18 cellular contexts compared by ENCODE assay signal in genomic region chr11:69415411-69416122, GRCh38.
DNase-seq lines count a peak whose midpoint lies in the region; ATAC-seq, FAIRE-seq and TF ChIP-seq lines count a peak whose summit lies in the region.
"Had no signal": no experiment of that assay in that cellular context is flagged by ENCODE, and none has a peak within 500 bp of the region (broad histone marks: within the 10 kb centered on the region; RNA-seq: fewer than 3 reads in every experiment).

No MANE protein-coding gene starts in this region.

- H3K36me3 ChIP-seq in left ventricle myocardium inferior (no peaks in the 10 kb centered on the region), H1 (ENCODE audit: control insufficient read depth in 2 of 4, insufficient read depth in 4 of 4, low read length in 3 of 4) (no peaks in the 10 kb centered on the region), osteoblast (ENCODE audit: insufficient read depth, low read length) (no peaks in the 10 kb centered on the region), HAP-1 (replicated peaks) (no peaks in the 10 kb centered on the region)

- DNase-seq in left ventricle myocardium inferior, result no peak
- DNase-seq in left cardiac atrium, result no peak
- DNase-seq in H1 (ENCODE audit: low read depth in 1 of 2, low spot score in 2 of 2), result no peak
- peak; percentile 65 for DNase-seq in osteoblast (ENCODE audit: insufficient read length, low spot score, missing footprints)
- no peak for DNase-seq in stimulated activated CD4-positive, alpha-beta T cell treated with anti-CD3 and anti-CD28 coated beads, Interleukin-4, amount 100 ng/mL, for 24 hours
- no peak for DNase-seq in HAP-1 (ENCODE audit: low spot score in 2 of 2)
- DNase-seq in NCI-H2227 treated with DMSO at 0.1 percent for 48 hours (lab: John Stamatoyannopoulos, UW), result no peak
- DNase-seq: CD8-positive, alpha-beta memory T cell; DMS79; Karpas-422; MM.1S; NCI-H1092 treated with DMSO at 0.1 percent for 48 hours; NCI-H2081 treated with DMSO at 0.1 percent for 48 hours; NCI-H510A treated with DMSO at 0.1 percent for 48 hours; PC-9 had no signal

- peak overlapping the region; percentile 16 for H3K14ac ChIP-seq in H1 (ENCODE audit: insufficient read length)

- H2BK20ac ChIP-seq in H1 (ENCODE audit: low read length), result no peak overlapping the region

- peak overlapping the region; percentile 72; the same call in 1 of the 2 replicates for H2BK15ac ChIP-seq in H1 (ENCODE audit: low read length)

- H3K23ac ChIP-seq in H1 (ENCODE audit: insufficient read length), result no peak overlapping the region

- no peaks in the 10 kb centered on the region for H3K23me2 ChIP-seq in H1 (ENCODE audit: low read depth, low read length)

- H3K9ac ChIP-seq in H1 (replicated peaks in 1 of 4; ENCODE audit: extremely low read depth in 1 of 4, low read depth in 3 of 4, low read length in 3 of 4), result no peak overlapping the region

- H2BK12ac ChIP-seq in H1 (ENCODE audit: low read depth, low read length), result no peak overlapping the region

- H3K79me2 ChIP-seq in H1 (ENCODE audit: control insufficient read depth in 1 of 2, insufficient read depth in 2 of 2, low read length in 2 of 2) (no peaks in the 10 kb centered on the region), osteoblast (ENCODE audit: insufficient read depth, low read length) (no peaks in the 10 kb centered on the region)

- no peak overlapping the region for H4K5ac ChIP-seq in H1 (ENCODE audit: insufficient read length, low read depth, low read length)

- TF ChIP-seq CTCF in left ventricle myocardium inferior (IDR thresholded peaks at IDR 0.05; ENCODE audit: borderline replicate concordance) (no peak), H1 (IDR thresholded peaks at IDR 0.05; ENCODE audit: control extremely low read depth in 1 of 3, insufficient read depth in 1 of 3, low read depth in 1 of 3, low read length in 3 of 3) (no peak), osteoblast (IDR thresholded peaks at IDR 0.05; ENCODE audit: extremely low read depth, low read depth, low read length) (no peak)

- 88% methylated on average over 11 of the region's 12 CpGs; no CpG with 5 or more reads in 1 of the 2 experiments for WGBS in H1 (ENCODE audit: extremely low coverage in 1 of 2, insufficient coverage in 1 of 2, insufficient read length in 1 of 2, insufficient replicate concordance in 2 of 2, low coverage in 1 of 2, low lambda C conversion rate in 2 of 2, missing lambda C conversion rate in 1 of 2), 2 experiments

- peak overlapping the region; percentile 41; the same call in 1 of the 2 replicates for H4K8ac ChIP-seq in H1 (ENCODE audit: extremely low read depth, insufficient read depth, low read length)

- FAIRE-seq in H1 (lab: Jason Lieb, UNC), result no peak
- FAIRE-seq: D721Med had no signal

- no peak for TF ChIP-seq EP300 in H1 (IDR thresholded peaks at IDR 0.05; ENCODE audit: borderline replicate concordance in 1 of 2, low read depth in 2 of 2, low read length in 2 of 2)

- no peak overlapping the region for H3K4me3 ChIP-seq in left ventricle myocardium inferior
- H3K4me3 ChIP-seq in H1 (ENCODE audit: extremely low read depth in 1 of 4, insufficient read depth in 2 of 4, low read depth in 3 of 4, low read length in 4 of 4), result no peak overlapping the region
- no peak overlapping the region for H3K4me3 ChIP-seq in osteoblast (ENCODE audit: insufficient read depth, low read length)
- H3K4me3 ChIP-seq in HAP-1, result no peak overlapping the region
- H3K4me3 ChIP-seq: GM23338, PC-9 had no signal

- no peak overlapping the region for H3K56ac ChIP-seq in H1 (replicated peaks; ENCODE audit: insufficient read length, low read depth, low read length)

- H2AFZ ChIP-seq in H1 (ENCODE audit: low read length) (no peak overlapping the region), osteoblast (ENCODE audit: low read length) (no peak overlapping the region)
- H2AFZ ChIP-seq: GM23338, PC-9 had no signal

- CTCF ChIA-PET in H1 (lab: Charles Lee; ENCODE audit: partially characterized antibody), result interaction anchor here (0.7 kb wide), 2 partner anchors 22 to 247 kb away, joined by 3 to 4 read pairs; no protein-coding TSS in a partner anchor

- POLR2A ChIA-PET in H1 (lab: Charles Lee; ENCODE audit: partially characterized antibody), result no interaction called here

- ATAC-seq in left cardiac atrium (no peak), GM21723 (IDR thresholded peaks at IDR 0.05; ENCODE audit: unreplicated experiment) (no peak)
- ATAC-seq: GM23338 had no signal

- no peaks in the 10 kb centered on the region for H3K79me1 ChIP-seq in H1 (ENCODE audit: low read depth, low read length)

- H3K18ac ChIP-seq in H1 (ENCODE audit: extremely low read depth, low read length), result no peak overlapping the region

- TF ChIP-seq POLR2A in H1 (IDR thresholded peaks at IDR 0.05; ENCODE audit: control extremely low read depth in 1 of 2, low read depth in 2 of 2, low read length in 2 of 2), result no peak

- H4K20me1 ChIP-seq in H1 (replicated peaks in 1 of 2; ENCODE audit: control insufficient read depth in 1 of 2, insufficient read depth in 2 of 2, low read length in 2 of 2) (no peaks in the 10 kb centered on the region), osteoblast (ENCODE audit: insufficient read depth, low read length) (no peaks in the 10 kb centered on the region)

- intact Hi-C loops in left ventricle myocardium inferior (cut with micrococcal nuclease), result no loop called here
- intact Hi-C loops in left cardiac atrium (cut with DNase I), result no loop called here

- H3K27me3 ChIP-seq in left ventricle myocardium inferior (ENCODE audit: low read depth), result no peaks in the 10 kb centered on the region
- H3K27me3 ChIP-seq in H1 (replicated peaks in 1 of 4; ENCODE audit: control insufficient read depth in 3 of 4, extremely low read depth in 1 of 4, insufficient read depth in 3 of 4, low read length in 3 of 4), result no peaks in the 10 kb centered on the region
- no peaks in the 10 kb centered on the region for H3K27me3 ChIP-seq in osteoblast (ENCODE audit: insufficient read depth, low read length)
- no peaks in the 10 kb centered on the region for H3K27me3 ChIP-seq in HAP-1 (ENCODE audit: low read depth)

- H4K91ac ChIP-seq in H1 (replicated peaks; ENCODE audit: insufficient read length, low read length), result no peak overlapping the region

- no peak overlapping the region for H2AK5ac ChIP-seq in H1 (ENCODE audit: low read depth, low read length)

- H3K4me2 ChIP-seq in H1 (ENCODE audit: insufficient read depth in 1 of 2, low read depth in 2 of 2, low read length in 2 of 2), result no peak overlapping the region
- no peak overlapping the region for H3K4me2 ChIP-seq in osteoblast (ENCODE audit: insufficient read depth, low read length)
- H3K4me2 ChIP-seq: GM23338, PC-9 had no signal

- in situ Hi-C loops in HAP-1 (cut with MboI; ENCODE audit: low sequenced_read_pairs), result no loop called here

- H3K27ac ChIP-seq in left ventricle myocardium inferior (replicated peaks) (peak overlapping the region; percentile 92), H1 (ENCODE audit: low read depth, low read length) (no peak overlapping the region), osteoblast (ENCODE audit: low read depth, low read length) (no peak overlapping the region)
- H3K27ac ChIP-seq: PC-9 had no signal

- H3K4ac ChIP-seq in H1 (replicated peaks; ENCODE audit: insufficient read length, low read depth, low read length), result no peak overlapping the region

- no peak overlapping the region for H2BK120ac ChIP-seq in H1 (replicated peaks; ENCODE audit: low read depth, low read length)

- H2BK5ac ChIP-seq in H1 (ENCODE audit: low read depth, low read length), result 0 out of 2 replicates have a peak overlapping the region, but pooled peaks have one; percentile 16

- H3K4me1 ChIP-seq in left ventricle myocardium inferior (peaks cover 52% of the 10 kb centered on the region), H1 (replicated peaks in 1 of 4; ENCODE audit: control insufficient read depth in 3 of 4, insufficient read depth in 4 of 4, low read length in 3 of 4) (peaks cover 0 to 7% (median 2%) of the 10 kb centered on the region in 4 experiments; a peak in 3 of 7 replicates), osteoblast (ENCODE audit: insufficient read depth, low read length) (peaks cover 8% of the 10 kb centered on the region), HAP-1 (no peaks in the 10 kb centered on the region)

- H3K9me3 ChIP-seq in left ventricle myocardium inferior (replicated peaks), result no peaks in the 10 kb centered on the region
- H3K9me3 ChIP-seq in H1 (ENCODE audit: insufficient read depth in 2 of 2, low read depth in 1 of 2, low read length in 1 of 2), result no peaks in the 10 kb centered on the region
- no peaks in the 10 kb centered on the region for H3K9me3 ChIP-seq in osteoblast (ENCODE audit: low read depth, low read length)
- no peaks in the 10 kb centered on the region for H3K9me3 ChIP-seq in HAP-1

- no peak for TF ChIP-seq RAD21 in H1 (IDR thresholded peaks at IDR 0.05 in 1 of 2, conservative IDR thresholded peaks at IDR 0.05 in 1 of 2; ENCODE audit: low read depth in 2 of 2, low read length in 2 of 2)

TF ChIP-seq in H1, 55 proteins besides CTCF, POLR2A, EP300 and RAD21:
- TF ChIP-seq KDM1A (IDR thresholded peaks at IDR 0.05; ENCODE audit: borderline replicate concordance, low read length) (no peak), BCL11A (IDR thresholded peaks at IDR 0.05; ENCODE audit: low read depth in 2 of 2, low read length in 2 of 2) (no peak), FOSL1 (IDR thresholded peaks at IDR 0.05; ENCODE audit: insufficient read depth, low read depth, low read length) (no peak), HDAC2 (IDR thresholded peaks at IDR 0.05; ENCODE audit: borderline replicate concordance in 1 of 2, low read depth in 2 of 2, low read length in 2 of 2) (no peak), KDM5A (IDR thresholded peaks at IDR 0.05; ENCODE audit: low read length) (no peak), SIX5 (IDR thresholded peaks at IDR 0.05; ENCODE audit: low read depth, low read length) (no peak), NANOG (IDR thresholded peaks at IDR 0.05; ENCODE audit: insufficient read depth, low read depth, low read length, poor library complexity, severe bottlenecking) (no peak), SAP30 (IDR thresholded peaks at IDR 0.05; ENCODE audit: insufficient read depth, insufficient replicate concordance, low read length) (no peak), RFX5 (IDR thresholded peaks at IDR 0.05; ENCODE audit: borderline replicate concordance, low read depth, low read length) (no peak), SUZ12 (IDR thresholded peaks at IDR 0.05; ENCODE audit: low read length) (no peak), MAFK (IDR thresholded peaks at IDR 0.05; ENCODE audit: low read depth, low read length) (no peak), SIN3A (conservative IDR thresholded peaks at IDR 0.05 in 1 of 2, IDR thresholded peaks at IDR 0.05 in 1 of 2; ENCODE audit: low read depth in 1 of 2, low read length in 2 of 2) (no peak), SP4 (IDR thresholded peaks at IDR 0.05; ENCODE audit: low read length) (no peak), EZH2 (IDR thresholded peaks at IDR 0.05; ENCODE audit: low read depth, low read length, severe bottlenecking) (no peak), ZNF274 (IDR thresholded peaks at IDR 0.05; ENCODE audit: borderline replicate concordance, extremely low read depth, low read length) (no peak)
